26 cellular contexts compared by ENCODE assay signal in the genomic region with DNA sequence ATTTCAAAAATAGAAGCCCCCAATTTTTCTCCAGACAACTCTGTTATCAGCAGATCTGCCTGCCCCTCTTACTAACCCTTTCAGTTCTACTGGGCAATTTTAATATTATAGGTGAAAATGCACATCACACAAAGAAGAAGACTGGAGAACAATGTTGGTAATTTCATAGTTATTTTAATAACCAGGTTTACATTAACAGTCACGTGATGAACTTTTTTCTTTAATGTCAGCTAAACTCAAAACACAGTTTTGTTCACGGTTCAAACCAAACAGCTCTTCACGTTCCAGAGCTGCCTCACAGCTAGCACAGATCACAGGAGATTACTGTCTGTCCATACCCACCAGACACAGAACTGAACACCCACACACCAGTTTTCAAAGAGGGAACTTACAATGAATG.
"Had no signal": no experiment of that assay in that cellular context is flagged by ENCODE, and none has a peak within 500 bp of the region (broad histone marks: within the 10 kb centered on the region; RNA-seq: fewer than 3 reads in every experiment).

No MANE protein-coding gene starts in this region.

- H3K4me3 ChIP-seq: esophagus squamous epithelium, lung, psoas muscle, skin epidermis, suprapubic skin, thyroid gland had no signal

- H3K9me3 Mint-ChIP-seq: effector memory CD8-positive, alpha-beta T cell; nephron progenitor cell; stimulated activated effector memory CD8-positive, alpha-beta T cell treated with anti-CD3 and anti-CD28 coated beads, Interleukin-12 subunit alpha, Interleukin-12 subunit beta, amount 100 ng/mL, for 72 hours; type B pancreatic cell had no signal

- H3K9me3 ChIP-seq: esophagus squamous epithelium, neutrophil, psoas muscle, suprapubic skin, thyroid gland had no signal

- H3K27ac ChIP-seq: epithelial cell of prostate, neutrophil, psoas muscle, skin epidermis, suprapubic skin, thyroid gland had no signal

- H3K36me3 Mint-ChIP-seq: naive B cell; stimulated activated effector memory CD8-positive, alpha-beta T cell treated with anti-CD3 and anti-CD28 coated beads, Interleukin-12 subunit alpha, Interleukin-12 subunit beta, amount 100 ng/mL, for 72 hours; type B pancreatic cell had no signal

- ATAC-seq: effector memory CD8-positive, alpha-beta T cell; left colon; left ventricle myocardium superior; psoas muscle; sciatic nerve; stimulated activated effector memory CD8-positive, alpha-beta T cell treated with anti-CD3 and anti-CD28 coated beads, Interleukin-12 subunit alpha, Interleukin-12 subunit beta, amount 100 ng/mL, for 72 hours; stimulated activated naive CD8-positive, alpha-beta T cell treated with anti-CD3 and anti-CD28 coated beads, Interleukin-15, Interleukin-2, amounts not matched to agents 100 U/mL and 50 U/mL, for 24 hours had no signal

- H3K4me1 Mint-ChIP-seq: naive B cell; stimulated activated effector memory CD8-positive, alpha-beta T cell treated with anti-CD3 and anti-CD28 coated beads, Interleukin-12 subunit alpha, Interleukin-12 subunit beta, amount 100 ng/mL, for 72 hours had no signal

- H3K4me3 Mint-ChIP-seq: effector memory CD8-positive, alpha-beta T cell; naive B cell; nephron progenitor cell; stimulated activated effector memory CD8-positive, alpha-beta T cell treated with anti-CD3 and anti-CD28 coated beads, Interleukin-12 subunit alpha, Interleukin-12 subunit beta, amount 100 ng/mL, for 72 hours; type B pancreatic cell had no signal

- DNase-seq: effector memory CD8-positive, alpha-beta T cell; esophagus squamous epithelium; foreskin fibroblast; hippocampal formation; left colon; left ventricle myocardium superior; mesenchymal stem cell; midbrain; naive B cell; nephron progenitor cell; psoas muscle; retina; stimulated activated CD4-positive, alpha-beta T cell treated with anti-CD3 and anti-CD28 coated beads, Interleukin-12 subunit alpha, Interleukin-12 subunit beta, amount 100 ng/mL, for 4 hours; stimulated activated CD4-positive, alpha-beta T cell treated with anti-CD3 and anti-CD28 coated beads, Interleukin-4, amount 100 ng/mL, for 1 hour; stimulated activated CD8-positive, alpha-beta memory T cell treated with anti-CD3 and anti-CD28 coated beads, Interleukin-4, amount 100 ng/mL, for 48 hours; stimulated activated naive CD8-positive, alpha-beta T cell treated with anti-CD3 and anti-CD28 coated beads, Interleukin-15, Interleukin-2, amounts not matched to agents 100 U/mL and 50 U/mL, for 24 hours; thyroid gland had no signal

- FAIRE-seq: urothelium cell line had no signal

- H3K4me1 ChIP-seq: esophagus squamous epithelium, psoas muscle, suprapubic skin had no signal

- H3K36me3 ChIP-seq: neutrophil, thyroid gland had no signal

- H3K27ac Mint-ChIP-seq: effector memory CD8-positive, alpha-beta T cell; naive B cell; nephron progenitor cell; stimulated activated effector memory CD8-positive, alpha-beta T cell treated with anti-CD3 and anti-CD28 coated beads, Interleukin-12 subunit alpha, Interleukin-12 subunit beta, amount 100 ng/mL, for 72 hours; type B pancreatic cell had no signal

- H3K27me3 ChIP-seq: esophagus squamous epithelium, suprapubic skin, thyroid gland had no signal
